8 cellular contexts compared by ENCODE assay signal in the genomic region with DNA sequence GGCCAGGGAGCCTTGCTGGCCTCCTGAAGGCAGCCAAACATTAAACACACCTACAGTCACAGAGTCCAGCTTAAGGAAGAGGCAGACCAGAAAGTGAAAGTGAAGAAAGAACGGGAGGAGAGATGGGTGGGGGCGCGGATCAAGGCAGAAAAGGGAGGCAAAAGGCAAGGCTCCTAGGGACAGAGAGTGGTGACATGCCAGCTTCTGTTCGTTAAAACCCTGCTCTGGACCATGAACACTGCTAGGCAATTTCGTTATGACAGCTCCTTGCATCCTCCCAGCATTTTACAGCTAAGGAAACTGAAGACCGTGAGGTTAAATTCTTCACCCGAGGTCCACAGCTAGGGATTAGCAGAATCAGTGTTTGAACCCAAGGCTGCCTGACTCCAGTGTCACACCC. TPM values are rescaled to one million over a fixed set of nuclear protein-coding genes. Genes with fewer than 3 reads are reported as not detected.
A peak's percentile ranks its signal among the peaks of the same experiment; 100 is the strongest.
DNase-seq lines count a peak whose midpoint lies in the region; ATAC-seq, FAIRE-seq and TF ChIP-seq lines count a peak whose summit lies in the region.
"Not testable (repeated sequence)": the region's sequence is repeated elsewhere in the genome, so short reads cannot be mapped to it uniquely, and the experiment has no call there.

No MANE protein-coding gene starts in this region.

- ATAC-seq in HCT116: not testable (repeated sequence)
- peak; percentile 20 for ATAC-seq in activated CD8-positive, alpha-beta T cell treated with anti-CD3 and anti-CD28 coated beads, Interleukin-2, amount 10 ng/mL, durations not matched to agents 7 days and 5 days
- ATAC-seq in K562: peak; percentile 33; the same call in 2 of the 3 replicates
- peak in 3 of 4 donors; percentile 33 to 56 (median 51) for ATAC-seq in heart left ventricle
- ATAC-seq in mucosa of descending colon: peak; percentile 86

- not testable (repeated sequence) for TF ChIP-seq CTCF in HCT116 (IDR thresholded peaks at IDR 0.05 in 2 of 3, conservative IDR thresholded peaks at IDR 0.05 in 1 of 3; ENCODE audit: borderline replicate concordance in 1 of 3, insufficient read depth in 1 of 3, low read depth in 2 of 3, low read length in 2 of 3); OCI-LY3 (IDR thresholded peaks at IDR 0.05; ENCODE audit: low read depth, low read length); K562 (IDR thresholded peaks at IDR 0.05 in 2 of 3, conservative IDR thresholded peaks at IDR 0.05 in 1 of 3; ENCODE audit: insufficient read depth in 2 of 3, low read depth in 1 of 3, low read length in 3 of 3); heart left ventricle (IDR thresholded peaks at IDR 0.05); mucosa of descending colon (IDR thresholded peaks at IDR 0.05)

- H4K20me1 ChIP-seq in HCT116 (ENCODE audit: insufficient read depth); OCI-LY3 (ENCODE audit: insufficient read depth, low read length); K562 (replicated peaks; ENCODE audit: control insufficient read depth, insufficient read depth, low read length): not testable (repeated sequence)

- H3K4me3 Mint-ChIP-seq in activated CD8-positive, alpha-beta T cell treated with anti-CD3 and anti-CD28 coated beads, Interleukin-2, amount 10 ng/mL, durations not matched to agents 7 days and 5 days: peak overlapping the region; percentile 70

- not testable (repeated sequence) for H2AFZ ChIP-seq in ACC112 (ENCODE audit: low read length, unreplicated experiment); HCT116 (ENCODE audit: low read depth, low read length, poor library complexity, severe bottlenecking)
- H2AFZ ChIP-seq in OCI-LY3 (ENCODE audit: low read depth, low read length) (peak overlapping the region; percentile 86), K562 (ENCODE audit: low read depth, low read length) (peak overlapping the region; percentile 88)

- not testable (repeated sequence) for H3K9me3 ChIP-seq in HCT116 (ENCODE audit: control insufficient read depth in 1 of 2, insufficient read depth in 1 of 2, low read depth in 1 of 2, low read length in 2 of 2); OCI-LY3 (ENCODE audit: insufficient read depth, low read length); K562 (replicated peaks; ENCODE audit: control insufficient read depth, insufficient read depth, low read depth, low read length); heart left ventricle; mucosa of descending colon; small intestine (ENCODE audit: control insufficient read depth, low read depth)

- H3K9me1 ChIP-seq in K562 (ENCODE audit: control insufficient read depth, insufficient read depth, low read length): not testable (repeated sequence)

- not testable (repeated sequence) for H3K79me2 ChIP-seq in ACC112 (ENCODE audit: control insufficient read depth, insufficient read depth, low read length, unreplicated experiment); HCT116 (ENCODE audit: insufficient read depth, low read length); OCI-LY3 (ENCODE audit: low read length); K562 (ENCODE audit: control insufficient read depth, insufficient read depth, low read length)

- in situ Hi-C loops in K562 (cut with MboI): not testable (repeated sequence)

- 13% methylated on average over 4 of the region's 7 CpGs for WGBS in K562 (ENCODE audit: insufficient coverage, low coverage, missing lambda C conversion rate)
- 47 to 65% (median 57%) methylated on average over 7 of the region's 7 CpGs for WGBS in heart left ventricle, 4 donors
- WGBS in small intestine, 3 donors: 5 to 20% (median 15%) methylated on average over 7 of the region's 7 CpGs

- H3K36me3 Mint-ChIP-seq in activated CD8-positive, alpha-beta T cell treated with anti-CD3 and anti-CD28 coated beads, Interleukin-2, amount 10 ng/mL, durations not matched to agents 7 days and 5 days (ENCODE audit: low read depth): not testable (repeated sequence)

- not testable (repeated sequence) for H3K9me2 ChIP-seq in HCT116 (ENCODE audit: insufficient read depth)

- H3K4me1 ChIP-seq in ACC112 (ENCODE audit: control insufficient read depth, insufficient read depth, low read length, unreplicated experiment): peaks cover 12% of the 10 kb centered on the region
- peaks cover 67 to 72% of the 10 kb centered on the region in 2 experiments for H3K4me1 ChIP-seq in HCT116 (ENCODE audit: control insufficient read depth in 1 of 2, insufficient read depth in 2 of 2, low read length in 2 of 2)
- H3K4me1 ChIP-seq in OCI-LY3 (ENCODE audit: low read length); small intestine (ENCODE audit: control insufficient read depth in 2 of 2, insufficient read depth in 1 of 2, low read depth in 1 of 2, low read length in 1 of 2): not testable (repeated sequence)
- H3K4me1 ChIP-seq in K562 (replicated peaks in 1 of 2; ENCODE audit: control insufficient read depth in 2 of 2, insufficient read depth in 2 of 2, low read length in 2 of 2): peaks cover 8 to 12% of the 10 kb centered on the region in 2 experiments; a peak in 4 of 5 replicates
- H3K4me1 ChIP-seq in heart left ventricle: peaks cover 0 to 36% (median 12%) of the 10 kb centered on the region in 12 donors
- peaks cover 17% of the 10 kb centered on the region for H3K4me1 ChIP-seq in mucosa of descending colon (ENCODE audit: low read depth)

- not testable (repeated sequence) for BruUV-seq in HCT116 (replicated peaks; lab: Mats Ljungman, UMichigan); K562 (replicated peaks; lab: Mats Ljungman, UMichigan)

- H3K4me1 Mint-ChIP-seq in activated CD8-positive, alpha-beta T cell treated with anti-CD3 and anti-CD28 coated beads, Interleukin-2, amount 10 ng/mL, durations not matched to agents 7 days and 5 days (ENCODE audit: low read depth): peaks cover 75% of the 10 kb centered on the region

- RAD21 ChIA-PET in HCT116 (lab: Charles Lee; ENCODE audit: low non-redundant PET in 1 of 2, low total read pairs in 2 of 2, uncharacterized antibody in 2 of 2, unreplicated experiment in 2 of 2): interaction anchor here in 1 of 2 experiments (0.7 kb wide), 1 partner anchor 26 kb away, joined by 5 read pairs; no protein-coding TSS in a partner anchor

- H3K36me3 ChIP-seq in ACC112 (ENCODE audit: insufficient read depth, low read length); HCT116 (ENCODE audit: control insufficient read depth in 1 of 2, insufficient read depth in 2 of 2, low read length in 2 of 2); OCI-LY3 (replicated peaks; ENCODE audit: low read depth, low read length); K562 (ENCODE audit: control insufficient read depth, insufficient read depth, low read length); heart left ventricle; mucosa of descending colon (ENCODE audit: low read depth); small intestine (ENCODE audit: control insufficient read depth in 2 of 2, insufficient read depth in 2 of 2, low read length in 2 of 2): not testable (repeated sequence)

- not testable (repeated sequence) for H3K9me3 Mint-ChIP-seq in activated CD8-positive, alpha-beta T cell treated with anti-CD3 and anti-CD28 coated beads, Interleukin-2, amount 10 ng/mL, durations not matched to agents 7 days and 5 days (ENCODE audit: insufficient read depth)

- peak; percentile 42 for FAIRE-seq in K562 (lab: Jason Lieb, UNC)
- not testable (repeated sequence) for FAIRE-seq in small intestine (lab: Jason Lieb, UNC)

- H3K27ac Mint-ChIP-seq in activated CD8-positive, alpha-beta T cell treated with anti-CD3 and anti-CD28 coated beads, Interleukin-2, amount 10 ng/mL, durations not matched to agents 7 days and 5 days: peak overlapping the region; percentile 80

- not testable (repeated sequence) for H3K27me3 ChIP-seq in ACC112 (ENCODE audit: insufficient read depth, low read length); HCT116 (ENCODE audit: insufficient read depth, low read length); OCI-LY3 (ENCODE audit: low read depth, low read length); K562 (ENCODE audit: control insufficient read depth in 2 of 2, insufficient read depth in 2 of 2, low read length in 2 of 2); heart left ventricle; small intestine (ENCODE audit: control insufficient read depth in 2 of 2, insufficient read depth in 2 of 2, low read length in 2 of 2)

- TF ChIP-seq POLR2A in HCT116 (IDR thresholded peaks at IDR 0.05; ENCODE audit: borderline replicate concordance, extremely low read depth, insufficient read depth, insufficient read length); K562 (conservative IDR thresholded peaks at IDR 0.05); heart left ventricle (IDR thresholded peaks at IDR 0.05): not testable (repeated sequence)

- peak overlapping the region; percentile 42 for H3K4me2 ChIP-seq in HCT116 (ENCODE audit: low read length)
- H3K4me2 ChIP-seq in OCI-LY3 (ENCODE audit: low read length): peak overlapping the region; percentile 57
- peak overlapping the region; percentile 18 for H3K4me2 ChIP-seq in K562 (ENCODE audit: insufficient read depth, low read length)

- CTCF ChIA-PET in HCT116 (lab: Charles Lee): interaction anchor here (1.1 kb wide), 1 partner anchor 61 kb away, joined by 3 read pairs; no protein-coding TSS in a partner anchor
- CTCF ChIA-PET in activated CD8-positive, alpha-beta T cell treated with anti-CD3 and anti-CD28 coated beads, Interleukin-2, amount 10 ng/mL, durations not matched to agents 7 days and 5 days (lab: Charles Lee): interaction anchor here (0.8 to 2.3 kb wide), 2 partner anchors 12 to 23 kb away, joined by 4 to 8 read pairs; no protein-coding TSS in a partner anchor
- CTCF ChIA-PET in K562 (lab: Yijun Ruan, JAX; ENCODE audit: low intra/inter-chr PET ratio): not testable (repeated sequence)

- peak overlapping the region; percentile 46; the same call in 1 of the 2 replicates for H3K4me3 ChIP-seq in ACC112 (ENCODE audit: low read depth, low read length)
- H3K4me3 ChIP-seq in HCT116 (replicated peaks in 1 of 2; ENCODE audit: low read depth in 1 of 2, low read length in 2 of 2); K562; mucosa of descending colon: not testable (repeated sequence)
- peak overlapping the region; percentile 59 for H3K4me3 ChIP-seq in OCI-LY3 (ENCODE audit: low read length)
- H3K4me3 ChIP-seq in heart left ventricle: peak overlapping the region in 9 of 12 donors; percentile 23 to 49 (median 32)
- H3K4me3 ChIP-seq in small intestine (ENCODE audit: low read depth in 1 of 2, low read length in 2 of 2): peak overlapping the region in 1 of 2 donors; percentile 52

- POLR2A ChIA-PET in HCT116 (lab: Charles Lee) (interaction anchor here (0.6 to 3.5 kb wide), 7 partner anchors 8 to 146 kb away, joined by 3 to 13 read pairs (median 4); partner anchors contain the start of gene SMURF2), K562 (lab: Yijun Ruan, JAX) (interaction anchor here (0.6 kb wide), 1 partner anchor 22 kb away, joined by 4 read pairs; no protein-coding TSS in a partner anchor)
- POLR2A ChIA-PET in activated CD8-positive, alpha-beta T cell treated with anti-CD3 and anti-CD28 coated beads, Interleukin-2, amount 10 ng/mL, durations not matched to agents 7 days and 5 days (lab: Charles Lee): not testable (repeated sequence)

- not testable (repeated sequence) for H3K27ac ChIP-seq in ACC112 (ENCODE audit: low read depth, low read length); OCI-LY3 (ENCODE audit: low read length); K562 (ENCODE audit: extremely low read depth, low read depth, low read length)
- H3K27ac ChIP-seq in HCT116 (ENCODE audit: low read depth, low read length): peak overlapping the region; percentile 88
- peak overlapping the region in 1 of 12 donors; percentile 7 for H3K27ac ChIP-seq in heart left ventricle
- H3K27ac ChIP-seq in small intestine (ENCODE audit: low read depth in 1 of 2, low read length in 1 of 2): peak overlapping the region; percentile 28 to 68

- TF ChIP-seq RAD21 in HCT116 (IDR thresholded peaks at IDR 0.05; ENCODE audit: low read depth); K562 (CRISPR knock-in tag; conservative IDR thresholded peaks at IDR 0.05 in 1 of 2, IDR thresholded peaks at IDR 0.05 in 1 of 2): not testable (repeated sequence)

- not testable (repeated sequence) for DNase-seq in HCT116 (ENCODE audit: low read depth, low spot score); K562 (ENCODE audit: extremely low read depth in 1 of 4, low spot score in 3 of 4); heart left ventricle
- peak; percentile 29 for DNase-seq in activated CD8-positive, alpha-beta T cell treated with anti-CD3 and anti-CD28 coated beads, Interleukin-2, amount 10 ng/mL, durations not matched to agents 7 days and 5 days
- peak in 2 of 3 donors; percentile 55 to 59 for DNase-seq in mucosa of descending colon
- peak; percentile 84 for DNase-seq in small intestine

- not testable (repeated sequence) for H3K27me3 Mint-ChIP-seq in activated CD8-positive, alpha-beta T cell treated with anti-CD3 and anti-CD28 coated beads, Interleukin-2, amount 10 ng/mL, durations not matched to agents 7 days and 5 days (ENCODE audit: low read depth)

- peak overlapping the region; percentile 53 for H3K9ac ChIP-seq in HCT116 (ENCODE audit: low read length)
- H3K9ac ChIP-seq in OCI-LY3 (ENCODE audit: low read length); K562 (ENCODE audit: insufficient read depth in 1 of 2, low read depth in 2 of 2, low read length in 2 of 2): not testable (repeated sequence)

- intact Hi-C loops in HCT116 (cut with micrococcal nuclease); K562 (cut with micrococcal nuclease); heart left ventricle (cut with DNase I); mucosa of descending colon (cut with DNase I, micrococcal nuclease): not testable (repeated sequence)

- not testable (repeated sequence) for TF ChIP-seq EP300 in K562 (IDR thresholded peaks at IDR 0.05; ENCODE audit: low read length)

RNA-seq across cellular contexts. Expression of gene SMURF2, which starts 51.7 kb away (rescaled TPM):
- total RNA-seq in HCT116 (2021; ENCODE audit: unreplicated experiment) (127 TPM), K562 (2014; rRNA removed) (11.6 and 13.0 TPM in 2 replicates), K562 (2014; rRNA removed; fragmentation: Illumina TruSeq; extraction: Trizol) (20.5 and 22.1 TPM in 2 replicates), K562 (2015; rRNA removed; fragmentation: Illumina TruSeq; extraction: Trizol) (22.0 and 23.1 TPM in 2 replicates), K562 (2021) (15.2 and 15.7 TPM in 2 replicates), heart left ventricle (10 to 100 TPM in 8 of 9 donors, 1 to 10 TPM in 1; 8.7 to 17.5 (median 12.6) TPM), mucosa of descending colon (10 to 100 TPM; 14.9 to 25.4 (median 15.2) TPM)
- 71.8 and 86.2 TPM in 2 replicates for polyA plus RNA-seq in HCT116 (2012)
- total RNA-seq in activated CD8-positive, alpha-beta T cell treated with anti-CD3 and anti-CD28 coated beads, Interleukin-2, amount 10 ng/mL, durations not matched to agents 7 days and 5 days: 10 to 100 TPM; 16.1 to 16.4 TPM
- total RNA-seq in K562 (2011; cell fraction: chromatin; rRNA removed; ENCODE audit: low replicate concordance): 14.0 and 35.3 TPM in 2 replicates
- 6.8 and 8.8 TPM in 2 replicates for total RNA-seq in K562 (2011; cell fraction: nucleolus; rRNA removed)
- total RNA-seq in K562 (2011; cell fraction: nucleoplasm; rRNA removed): 12.4 and 15.6 TPM in 2 replicates
- polyA plus RNA-seq in K562 (2011; rRNA removed) (13.3 and 14.8 TPM in 2 replicates), K562 (2014; fragmentation: Illumina TruSeq; extraction: Trizol) (15.9 and 16.4 TPM in 2 replicates), K562 (2014; fragmentation: Nextera tagmentation; extraction: Ambion mirVana) (1 to 10 TPM; 3.8 to 5.0 TPM), K562 (2014; rRNA removed) (9.1 and 11.3 TPM in 2 replicates), heart left ventricle (1 to 10 TPM; 3.6 to 7.4 TPM), small intestine (10 to 100 TPM in 1 of 3 donors, 1 to 10 TPM in 2; 8.0 to 20.1 (median 8.9) TPM)
- 3.4 and 7.1 TPM in 2 replicates for polyA plus RNA-seq in K562 (2011; cell fraction: cytosol; rRNA removed)
- 11.5 and 13.8 TPM in 2 replicates for polyA plus RNA-seq in K562 (2011; cell fraction: nucleus; rRNA removed)
- 8.8 and 9.6 TPM in 2 replicates for polyA plus RNA-seq in K562 (2012)
- 31.6 and 34.3 TPM in 2 replicates for polyA minus RNA-seq in K562 (2011; rRNA and poly(A)+ RNA removed)
- polyA minus RNA-seq in K562 (2011; cell fraction: cytosol; rRNA and poly(A)+ RNA removed): 7.8 and 10.6 TPM in 2 replicates
- 5.8 and 19.7 TPM in 2 replicates for polyA minus RNA-seq in K562 (2011; cell fraction: nucleus; rRNA and poly(A)+ RNA removed)
